Comparison of ENCODE assay signal across 1 cellular context in genomic region chr7:151669762-151670161, GRCh38.
TF ChIP-seq lines count a peak whose summit lies in the region.

No MANE protein-coding gene starts in this region.

TF ChIP-seq in HEK293, 187 proteins besides CTCF, POLR2A, EP300 and RAD21 (continued from another document):
- TF ChIP-seq ZSCAN4 (tag by site-specific recombination; IDR thresholded peaks at IDR 0.05) = peak; percentile 90
- TF ChIP-seq ZNF426 (tag by site-specific recombination; IDR thresholded peaks at IDR 0.05) = no peak
- no peak for TF ChIP-seq ZNF600 (tag by site-specific recombination; IDR thresholded peaks at IDR 0.05)
- TF ChIP-seq REPIN1 (tag by site-specific recombination; IDR thresholded peaks at IDR 0.05; ENCODE audit: low read depth) = no peak
- TF ChIP-seq ZNF510 (tag by site-specific recombination; IDR thresholded peaks at IDR 0.05; ENCODE audit: insufficient replicate concordance) = no peak
- no peak for TF ChIP-seq ATF2 (tag by site-specific recombination; IDR thresholded peaks at IDR 0.05; ENCODE audit: low read depth)
- TF ChIP-seq ZNF677 (tag by site-specific recombination; IDR thresholded peaks at IDR 0.05) = no peak
- no peak for TF ChIP-seq ZBTB26 (tag by site-specific recombination; optimal IDR thresholded peaks at IDR 0.05)
- TF ChIP-seq REST (tag by site-specific recombination; IDR thresholded peaks at IDR 0.05) = no peak
- TF ChIP-seq EGR2 (tag by site-specific recombination; IDR thresholded peaks at IDR 0.05; ENCODE audit: low read depth) = no peak
- TF ChIP-seq OVOL3 (tag by site-specific recombination; IDR thresholded peaks at IDR 0.05) = no peak
- no peak for TF ChIP-seq ZNF623 (tag by site-specific recombination; IDR thresholded peaks at IDR 0.05)
- 0 out of 2 replicates have a peak, but pooled peaks have one; percentile 13 for TF ChIP-seq ZFHX2 (tag by site-specific recombination; conservative IDR thresholded peaks at IDR 0.05)
- TF ChIP-seq ZNF121 (tag by site-specific recombination; IDR thresholded peaks at IDR 0.05) = no peak
- peak; percentile 99 for TF ChIP-seq ZEB2 (tag by site-specific recombination; IDR thresholded peaks at IDR 0.05)
